In the genomic region with DNA sequence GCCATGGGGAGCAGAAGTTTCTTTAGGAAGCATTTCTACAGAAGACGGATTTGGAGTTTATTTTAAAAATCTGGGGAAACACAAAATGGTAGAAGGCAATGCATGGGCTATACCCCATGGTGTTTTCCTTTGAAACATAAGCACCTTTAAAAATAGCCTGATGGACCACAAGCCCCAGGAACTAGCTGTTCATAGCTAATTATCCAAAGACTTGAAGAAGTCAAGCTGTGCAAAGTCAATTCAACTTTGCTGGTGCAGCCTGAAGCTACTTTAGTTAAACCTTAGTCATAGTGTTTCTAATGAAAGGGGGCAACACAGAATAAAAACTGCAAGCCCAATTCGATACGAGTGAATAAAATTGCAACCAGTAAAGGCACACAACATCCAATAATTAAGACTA, we compare ENCODE assay signal across 17 cellular contexts.
"Had no signal": no experiment of that assay in that cellular context is flagged by ENCODE, and none has a peak within 500 bp of the region (broad histone marks: within the 10 kb centered on the region; RNA-seq: fewer than 3 reads in every experiment).

No MANE protein-coding gene starts in this region.

- ATAC-seq: activated CD8-positive, alpha-beta T cell treated with anti-CD3 and anti-CD28 coated beads for 36 hours; body of pancreas; effector memory CD8-positive, alpha-beta T cell; left lung; stimulated activated naive B cell treated with anti-CD40 and anti-IgM and Interleukin-4, amounts not matched to agents 10 μg/mL and 1 μg/mL and 100 μg/mL, for 72 hours had no signal

- H3K9me3 ChIP-seq: body of pancreas, sigmoid colon, thyroid gland had no signal

- DNase-seq: activated CD4-positive, alpha-beta T cell treated with anti-CD3 and anti-CD28 coated beads, Interleukin-2, amount 10 ng/mL, durations not matched to agents 24 days and 14 days; activated CD8-positive, alpha-beta T cell treated with anti-CD3 and anti-CD28 coated beads for 36 hours; activated naive CD4-positive, alpha-beta T cell treated with Interleukin-2 at 50 U/mL for 16 hours; activated naive CD8-positive, alpha-beta T cell treated with anti-CD3 and anti-CD28 coated beads, Interleukin-2, amount 10 ng/mL, durations not matched to agents 7 days and 5 days; activated T-cell treated with anti-CD3 and anti-CD28 coated beads, Interleukin-2, amount 50 U/mL, for 1 hour; body of pancreas; caudate nucleus; effector memory CD8-positive, alpha-beta T cell; foreskin fibroblast; left lung; occipital lobe; posterior cingulate gyrus; sigmoid colon; stimulated activated naive B cell treated with anti-CD40 and anti-IgM and Interleukin-4, amounts not matched to agents 10 μg/mL and 1 μg/mL and 100 μg/mL, for 72 hours; T-helper 9 cell; thyroid gland had no signal

- H3K27ac ChIP-seq: body of pancreas, hepatocyte, left lung, sigmoid colon, thyroid gland had no signal

- H3K4me3 ChIP-seq: body of pancreas, hepatocyte, left lung, sigmoid colon, thyroid gland had no signal

- H3K27me3 ChIP-seq: body of pancreas, hepatocyte, left lung, sigmoid colon, thyroid gland had no signal

- H3K36me3 ChIP-seq: left lung, sigmoid colon, thyroid gland had no signal

- H3K4me1 ChIP-seq: body of pancreas, left lung, sigmoid colon, thyroid gland had no signal
